In genomic region chr14:104721704-104722431, GRCh38 we compare ENCODE assay signal across 17 cellular contexts. TPM values are rescaled to one million over a fixed set of nuclear protein-coding genes. Genes with fewer than 3 reads are reported as not detected.
DNase-seq lines count a peak whose midpoint lies in the region; ATAC-seq and TF ChIP-seq lines count a peak whose summit lies in the region.
"Had no signal": no experiment of that assay in that cellular context is flagged by ENCODE, and none has a peak within 500 bp of the region (broad histone marks: within the 10 kb centered on the region; RNA-seq: fewer than 3 reads in every experiment).

No MANE protein-coding gene starts in this region.

- H3K36me3 ChIP-seq in heart left ventricle (peaks cover 0 to 26% (median 12%) of the 10 kb centered on the region in 9 donors), gastrocnemius medialis (no peaks in the 10 kb centered on the region)

- POLR2A ChIA-PET in RWPE1 (lab: Yijun Ruan, JAX; ENCODE audit: low non-redundant PET): no interaction called here

- peak; percentile 32 to 63 (median 57) for ATAC-seq in heart left ventricle
- peak; percentile 40 to 45 for ATAC-seq in gastrocnemius medialis
- no peak for ATAC-seq in HG03039 (IDR thresholded peaks at IDR 0.05; ENCODE audit: unreplicated experiment)

- WGBS in heart left ventricle, 4 donors: 45 to 52% (median 49%) methylated on average over 7 to 17 of the region's 17 CpGs

- TF ChIP-seq CTCF in RWPE1 (conservative IDR thresholded peaks at IDR 0.05; ENCODE audit: low read depth) (no peak), heart left ventricle (IDR thresholded peaks at IDR 0.05) (no peak), gastrocnemius medialis (IDR thresholded peaks at IDR 0.05 in 4 of 5, conservative IDR thresholded peaks at IDR 0.05 in 1 of 5) (no peak)

- peak; percentile 10 to 31 for TF ChIP-seq POLR2A in heart left ventricle (IDR thresholded peaks at IDR 0.05)
- peak; percentile 50 to 66 for TF ChIP-seq POLR2A in gastrocnemius medialis (IDR thresholded peaks at IDR 0.05)

- H3K9me3 ChIP-seq in heart left ventricle: no peaks in the 10 kb centered on the region
- H3K9me3 ChIP-seq in gastrocnemius medialis: no peaks in the 10 kb centered on the region

- peak; percentile 61 for DNase-seq in EH (ENCODE audit: low read depth)
- no peak for DNase-seq in RWPE1 (ENCODE audit: low spot score)
- DNase-seq in heart left ventricle: peak in 4 of 5 donors; percentile 79 to 89 (median 84)
- peak; percentile 90 to 97 for DNase-seq in gastrocnemius medialis
- no peak for DNase-seq in COLO668 (lab: John Stamatoyannopoulos, UW; ENCODE audit: unreplicated experiment)
- DNase-seq in mesenteric fat pad (ENCODE audit: low spot score): no peak
- DNase-seq in LoVo (ENCODE audit: low spot score): no peak
- DNase-seq: activated CD4-positive, alpha-beta T cell treated with anti-CD3 and anti-CD28 coated beads for 48 hours; activated effector memory CD4-positive, alpha-beta T cell treated with anti-CD3 and anti-CD28 coated beads, Interleukin-2, amount 50 U/mL, for 16 hours; HCEC 1CT; hypothalamus; KG1; NCI-H1105 treated with DMSO at 0.1 percent for 48 hours; NCI-H2171 treated with DMSO at 0.1 percent for 48 hours; stimulated activated naive CD4-positive, alpha-beta T cell treated with Interleukin-2 at 50 U/mL for 16 hours; trophoblast cell had no signal

- H3K27me3 ChIP-seq in heart left ventricle: no peaks in the 10 kb centered on the region
- no peaks in the 10 kb centered on the region for H3K27me3 ChIP-seq in gastrocnemius medialis

- in situ Hi-C loops in gastrocnemius medialis (cut with MboI; ENCODE audit: low sequenced_read_pairs in 4 of 4): no loop called here

- no peak overlapping the region for H3K4me3 ChIP-seq in heart left ventricle
- H3K4me3 ChIP-seq in gastrocnemius medialis: no peak overlapping the region

- intact Hi-C loops in heart left ventricle (cut with DNase I) (loop anchor here in 2 of 10 donors (1.0 to 10.0 kb wide), 2 partner anchors 30 to 137 kb away; no protein-coding TSS in a partner anchor), gastrocnemius medialis (cut with DNase I; ENCODE audit: low total_unique reads) (loop anchor here (1.0 to 10.0 kb wide), 3 partner anchors 27 to 1167 kb away; no protein-coding TSS in a partner anchor)

- H3K27ac ChIP-seq in RWPE1 (peak overlapping the region; percentile 81), heart left ventricle (peak overlapping the region; percentile 69 to 98 (median 90)), gastrocnemius medialis (peak overlapping the region; percentile 94 to 99 (median 96))

- H3K4me1 ChIP-seq in heart left ventricle (peaks cover 3 to 80% (median 49%) of the 10 kb centered on the region in 12 donors), gastrocnemius medialis (peaks cover 45 to 58% of the 10 kb centered on the region in 2 donors)

- CTCF ChIA-PET in RWPE1 (lab: Yijun Ruan, JAX): interaction anchor here (0.5 to 4.7 kb wide), 3 partner anchors 15 to 58 kb away, joined by 3 to 28 read pairs (median 3); no protein-coding TSS in a partner anchor

RNA-seq across cellular contexts. Expression of gene ADSS1, which starts 2.2 kb away (rescaled TPM):
- total RNA-seq in heart left ventricle (100 to 1,000 TPM in 8 of 9 donors, 10 to 100 TPM in 1; 78.9 to 247 (median 160) TPM), gastrocnemius medialis (100 to 1,000 TPM; 165 to 577 (median 232) TPM), mesenteric fat pad (5.2 TPM)
- 100 to 1,000 TPM in 1 of 2 donors, 10 to 100 TPM in 1; 64.7 to 258 TPM for polyA plus RNA-seq in heart left ventricle

RNA-seq across cellular contexts. Expression of gene SIVA1, which starts 31.1 kb away (rescaled TPM):
- 100 to 1,000 TPM in 2 of 9 donors, 10 to 100 TPM in 7; 41.0 to 203 (median 53.9) TPM for total RNA-seq in heart left ventricle
- 100 to 1,000 TPM; 126 to 191 TPM for polyA plus RNA-seq in heart left ventricle
- 100 to 1,000 TPM; 228 to 357 (median 264) TPM for total RNA-seq in gastrocnemius medialis
- total RNA-seq in mesenteric fat pad: 60.0 TPM

RNA-seq across cellular contexts. Expression of gene INF2, which starts 32.5 kb away (rescaled TPM):
- total RNA-seq in heart left ventricle (10 to 100 TPM; 26.0 to 58.9 (median 28.8) TPM), gastrocnemius medialis (10 to 100 TPM; 11.6 to 34.6 (median 19.7) TPM), mesenteric fat pad (160 TPM)
- polyA plus RNA-seq in heart left ventricle: 10 to 100 TPM; 27.3 to 32.5 TPM

Comparison
In these comparisons a context has a peak if more than half of its experiments do, and no peak if none do; other contexts are left out.
1. DNase-seq: peak in EH (single experiment), heart left ventricle (4 of 5) and gastrocnemius medialis (2 of 2); none in RWPE1 (single experiment), COLO668 (single experiment), mesenteric fat pad (single experiment) and LoVo (single experiment).
2. RNA of gene ADSS1, which starts 2.2 kb away (total RNA-seq): 165 to 577 TPM in gastrocnemius medialis and 78.9 to 247 TPM in heart left ventricle; 5.2 TPM in mesenteric fat pad (single experiment); every median in the first group is over 10 times any median in the second.
3. Peak in every context shown above with its lines, with median percentiles within 50 percentile points of each other: H3K27ac ChIP-seq.